In the genomic region with DNA sequence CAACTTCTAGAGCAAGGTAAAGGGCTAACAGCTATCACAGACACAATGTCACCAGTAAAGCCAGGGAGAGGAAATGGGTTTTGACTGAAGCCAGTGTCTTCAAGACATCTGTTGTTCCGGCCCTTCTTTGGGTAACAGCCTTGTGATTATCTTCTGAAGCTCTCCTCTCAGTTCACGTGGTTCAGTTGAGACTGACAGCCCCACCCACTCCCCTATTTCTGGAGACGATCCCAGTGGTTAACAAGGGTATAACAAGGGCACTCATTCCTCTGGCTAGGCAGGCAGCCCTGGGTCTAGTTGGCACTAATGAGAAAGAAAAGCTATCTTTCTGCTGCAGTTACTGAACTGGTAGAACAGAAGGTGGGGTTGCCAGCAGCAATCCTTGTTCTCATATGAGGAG, we compare ENCODE assay signal across 8 cellular contexts.
DNase-seq lines count a peak whose midpoint lies in the region; ATAC-seq and TF ChIP-seq lines count a peak whose summit lies in the region.

No MANE protein-coding gene starts in this region.

- H3K27me3 ChIP-seq in DOHH2 (ENCODE audit: control insufficient read depth, low read length), result no peaks in the 10 kb centered on the region

- H3K4me1 Mint-ChIP-seq in activated naive CD8-positive, alpha-beta T cell treated with anti-CD3 and anti-CD28 coated beads, Interleukin-2, amount 50 U/mL, for 24 hours, result peaks cover 88% of the 10 kb centered on the region

- peaks cover 23% of the 10 kb centered on the region for H3K36me3 Mint-ChIP-seq in activated naive CD8-positive, alpha-beta T cell treated with anti-CD3 and anti-CD28 coated beads, Interleukin-2, amount 50 U/mL, for 24 hours (ENCODE audit: low read depth)

- no peak for TF ChIP-seq CTCF in DOHH2 (IDR thresholded peaks at IDR 0.05; ENCODE audit: low read depth, low read length, poor library complexity, severe bottlenecking)

- 0 out of 2 replicates have a peak, but pooled peaks cover 2% of the 10 kb centered on the region for H3K36me3 ChIP-seq in DOHH2 (ENCODE audit: control insufficient read depth, low read length)

- H3K4me3 ChIP-seq in DOHH2 (ENCODE audit: low read length), result no peak overlapping the region

- peak; percentile 28 for DNase-seq in SW480 (ENCODE audit: low spot score)
- DNase-seq in activated naive CD8-positive, alpha-beta T cell treated with anti-CD3 and anti-CD28 coated beads, Interleukin-2, amount 50 U/mL, for 24 hours, result peak; percentile 56
- DNase-seq in hepatic stellate cell (ENCODE audit: low spot score), result peak; percentile 28
- peak; percentile 69 for DNase-seq in stimulated activated CD4-positive, alpha-beta T cell treated with anti-CD3 and anti-CD28 coated beads, Interleukin-15, amount 100 ng/mL, for 24 hours
- DNase-seq in NCI-H187 treated with DMSO at 0.1 percent for 48 hours (lab: John Stamatoyannopoulos, UW), result no peak

- no peaks in the 10 kb centered on the region for H4K20me1 ChIP-seq in DOHH2 (ENCODE audit: control insufficient read depth, insufficient read depth, low read depth, low read length)

- H3K79me2 ChIP-seq in DOHH2 (ENCODE audit: control insufficient read depth, low read length), result peaks cover 45% of the 10 kb centered on the region

- H3K9me3 Mint-ChIP-seq in activated naive CD8-positive, alpha-beta T cell treated with anti-CD3 and anti-CD28 coated beads, Interleukin-2, amount 50 U/mL, for 24 hours, result peaks cover 5% of the 10 kb centered on the region

- H3K9me2 ChIP-seq in DOHH2 (replicated peaks; ENCODE audit: control insufficient read depth, low read length), result no peaks in the 10 kb centered on the region

- ATAC-seq in GM21367 (IDR thresholded peaks at IDR 0.05; ENCODE audit: unreplicated experiment) (peak; percentile 70), HG03575 (IDR thresholded peaks at IDR 0.05; ENCODE audit: extremely low read depth, insufficient number of reproducible peaks, low FRiP score, unreplicated experiment) (peak; percentile 46)
- ATAC-seq in activated naive CD8-positive, alpha-beta T cell treated with anti-CD3 and anti-CD28 coated beads, Interleukin-2, amount 50 U/mL, for 24 hours, result peak; percentile 91

- peak overlapping the region; percentile 34 for H3K4me2 ChIP-seq in DOHH2 (ENCODE audit: low read length)

- H3K27me3 Mint-ChIP-seq in activated naive CD8-positive, alpha-beta T cell treated with anti-CD3 and anti-CD28 coated beads, Interleukin-2, amount 50 U/mL, for 24 hours, result no peaks in the 10 kb centered on the region

- H3K9me3 ChIP-seq in DOHH2 (ENCODE audit: control insufficient read depth, insufficient read depth, low read length), result no peaks in the 10 kb centered on the region

- H3K4me3 Mint-ChIP-seq in activated naive CD8-positive, alpha-beta T cell treated with anti-CD3 and anti-CD28 coated beads, Interleukin-2, amount 50 U/mL, for 24 hours, result peak overlapping the region; percentile 46

- no peak overlapping the region for H3K27ac ChIP-seq in DOHH2 (ENCODE audit: low read depth, low read length)

- peak overlapping the region; percentile 73 for H3K27ac Mint-ChIP-seq in activated naive CD8-positive, alpha-beta T cell treated with anti-CD3 and anti-CD28 coated beads, Interleukin-2, amount 50 U/mL, for 24 hours

- H3K4me1 ChIP-seq in DOHH2 (ENCODE audit: control insufficient read depth, low read length), result peaks cover 41% of the 10 kb centered on the region

- no peaks in the 10 kb centered on the region for H3F3A ChIP-seq in DOHH2 (ENCODE audit: control insufficient read depth, insufficient read depth)
